ENCODE assay signal across 8 cellular contexts in the genomic region with DNA sequence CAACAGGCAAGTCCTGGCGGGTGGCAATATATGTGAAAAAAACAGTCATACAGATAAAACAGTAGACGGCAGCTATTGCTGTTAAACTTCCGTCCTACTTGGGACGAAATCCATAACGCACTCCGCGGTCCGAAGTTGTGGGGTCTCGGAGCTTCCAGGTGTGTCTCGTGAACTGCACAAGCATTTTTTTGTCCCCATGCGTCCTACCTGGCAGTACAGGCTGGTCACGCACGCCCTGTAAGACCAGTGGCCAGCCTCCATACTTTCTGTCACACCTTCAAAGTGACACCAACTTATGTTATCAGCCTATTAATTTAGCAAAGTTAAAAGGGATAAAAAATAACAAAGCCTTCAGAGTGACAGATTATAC. TPM values are rescaled to one million over a fixed set of nuclear protein-coding genes. Genes with fewer than 3 reads are reported as not detected.
A peak's percentile ranks its signal among the peaks of the same experiment; 100 is the strongest.
DNase-seq lines count a peak whose midpoint lies in the region; ATAC-seq, FAIRE-seq and TF ChIP-seq lines count a peak whose summit lies in the region.

No MANE protein-coding gene starts in this region.

- TF ChIP-seq EP300 in H1 (IDR thresholded peaks at IDR 0.05; ENCODE audit: borderline replicate concordance in 1 of 2, low read depth in 2 of 2, low read length in 2 of 2) = no peak

- CTCF ChIA-PET in H1 (lab: Charles Lee; ENCODE audit: partially characterized antibody) = interaction anchor here (0.8 to 10.3 kb wide), 23 partner anchors 10 to 209 kb away, joined by 3 to 98 read pairs (median 4); no protein-coding TSS in a partner anchor

- H3K9me3 ChIP-seq in H1 (ENCODE audit: insufficient read depth in 2 of 2, low read depth in 1 of 2, low read length in 1 of 2) = no peaks in the 10 kb centered on the region; a peak in 1 of 4 replicates
- no peaks in the 10 kb centered on the region for H3K9me3 ChIP-seq in BE2C

- no peaks in the 10 kb centered on the region for H3K36me3 Mint-ChIP-seq in progenitor cell of endocrine pancreas (ENCODE audit: insufficient read depth)

- peak overlapping the region in 1 of 4 experiments; percentile 64; a peak in 2 of 7 replicates for H3K9ac ChIP-seq in H1 (replicated peaks in 1 of 4; ENCODE audit: extremely low read depth in 1 of 4, low read depth in 3 of 4, low read length in 3 of 4)

- POLR2A ChIA-PET in H1 (lab: Charles Lee; ENCODE audit: partially characterized antibody) = no interaction called here

- no peak overlapping the region for H3K18ac ChIP-seq in H1 (ENCODE audit: extremely low read depth, low read length)

- H2BK120ac ChIP-seq in H1 (replicated peaks; ENCODE audit: low read depth, low read length) = no peak overlapping the region

- no peak for FAIRE-seq in H1 (lab: Jason Lieb, UNC)

- no peak for TF ChIP-seq RAD21 in H1 (IDR thresholded peaks at IDR 0.05 in 1 of 2, conservative IDR thresholded peaks at IDR 0.05 in 1 of 2; ENCODE audit: low read depth in 2 of 2, low read length in 2 of 2)

- peak overlapping the region; percentile 63 for H3K4me3 Mint-ChIP-seq in progenitor cell of endocrine pancreas (ENCODE audit: low read depth)

- no peak for TF ChIP-seq POLR2A in H1 (IDR thresholded peaks at IDR 0.05; ENCODE audit: control extremely low read depth in 1 of 2, low read depth in 2 of 2, low read length in 2 of 2)

- H3K79me1 ChIP-seq in H1 (ENCODE audit: low read depth, low read length) = no peaks in the 10 kb centered on the region

- H3K4ac ChIP-seq in H1 (replicated peaks; ENCODE audit: insufficient read length, low read depth, low read length) = no peak overlapping the region

- no peak overlapping the region for H3K27ac ChIP-seq in H1 (ENCODE audit: low read depth, low read length)

- no peak overlapping the region for H2AK5ac ChIP-seq in H1 (ENCODE audit: low read depth, low read length)

- no peak overlapping the region for H4K5ac ChIP-seq in H1 (ENCODE audit: insufficient read length, low read depth, low read length)

- peaks cover 0 to 4% (median 0%) of the 10 kb centered on the region in 4 experiments; a peak in 3 of 7 replicates for H3K27me3 ChIP-seq in H1 (replicated peaks in 1 of 4; ENCODE audit: control insufficient read depth in 3 of 4, extremely low read depth in 1 of 4, insufficient read depth in 3 of 4, low read length in 3 of 4)
- H3K27me3 ChIP-seq in BE2C = peaks cover 12% of the 10 kb centered on the region

- H3K56ac ChIP-seq in H1 (replicated peaks; ENCODE audit: insufficient read length, low read depth, low read length) = no peak overlapping the region

- no peaks in the 10 kb centered on the region for H3K9me3 Mint-ChIP-seq in progenitor cell of endocrine pancreas (ENCODE audit: low read depth)

- H3K27ac Mint-ChIP-seq in progenitor cell of endocrine pancreas = peak overlapping the region; percentile 95

- no peak overlapping the region for H2BK20ac ChIP-seq in H1 (ENCODE audit: low read length)

- no peaks in the 10 kb centered on the region for H3K4me1 ChIP-seq in H1 (replicated peaks in 1 of 4; ENCODE audit: control insufficient read depth in 3 of 4, insufficient read depth in 4 of 4, low read length in 3 of 4)
- no peaks in the 10 kb centered on the region; the same call in 1 of the 2 replicates for H3K4me1 ChIP-seq in BE2C

- H3K27me3 Mint-ChIP-seq in progenitor cell of endocrine pancreas = peaks cover 41% of the 10 kb centered on the region

- H4K20me1 ChIP-seq in H1 (replicated peaks in 1 of 2; ENCODE audit: control insufficient read depth in 1 of 2, insufficient read depth in 2 of 2, low read length in 2 of 2) = no peaks in the 10 kb centered on the region

- no peak overlapping the region for H3K23ac ChIP-seq in H1 (ENCODE audit: insufficient read length)

- no peak overlapping the region for H2BK5ac ChIP-seq in H1 (ENCODE audit: low read depth, low read length)

- H3K4me1 Mint-ChIP-seq in progenitor cell of endocrine pancreas (ENCODE audit: low read depth) = peaks cover 3% of the 10 kb centered on the region

- H3K79me2 ChIP-seq in H1 (ENCODE audit: control insufficient read depth in 1 of 2, insufficient read depth in 2 of 2, low read length in 2 of 2) = no peaks in the 10 kb centered on the region

- no peak overlapping the region for H4K8ac ChIP-seq in H1 (ENCODE audit: extremely low read depth, insufficient read depth, low read length)

- H4K91ac ChIP-seq in H1 (replicated peaks; ENCODE audit: insufficient read length, low read length) = no peak overlapping the region

- WGBS in H1 (ENCODE audit: extremely low coverage in 1 of 2, insufficient coverage in 1 of 2, insufficient read length in 1 of 2, insufficient replicate concordance in 2 of 2, low coverage in 1 of 2, low lambda C conversion rate in 2 of 2, missing lambda C conversion rate in 1 of 2), 2 experiments = 50% methylated on average over 13 of the region's 13 CpGs; no CpG with 5 or more reads in 1 of the 2 experiments

- H3K4me2 ChIP-seq in H1 (ENCODE audit: insufficient read depth in 1 of 2, low read depth in 2 of 2, low read length in 2 of 2) = peak overlapping the region; percentile 75 to 86

- no peak for DNase-seq in H1 (ENCODE audit: low read depth in 1 of 2, low spot score in 2 of 2)
- DNase-seq in progenitor cell of endocrine pancreas (ENCODE audit: low spot score, unreplicated experiment) = no peak
- no peak for DNase-seq in hypothalamus (lab: John Stamatoyannopoulos, UW)
- DNase-seq in NCI-H1436 treated with DMSO at 0.1 percent for 48 hours (lab: John Stamatoyannopoulos, UW) = no peak
- no peak for DNase-seq in activated naive CD4-positive, alpha-beta T cell treated with Interleukin-2 at 50 U/mL for 16 hours
- DNase-seq in BE2C = no peak

- no peak for TF ChIP-seq CTCF in H1 (IDR thresholded peaks at IDR 0.05; ENCODE audit: control extremely low read depth in 1 of 3, insufficient read depth in 1 of 3, low read depth in 1 of 3, low read length in 3 of 3)
- TF ChIP-seq CTCF in progenitor cell of endocrine pancreas (IDR thresholded peaks at IDR 0.05; ENCODE audit: unreplicated experiment) = no peak
- no peak for TF ChIP-seq CTCF in BE2C (IDR thresholded peaks at IDR 0.05; ENCODE audit: low read depth, low read length)

- H3K14ac ChIP-seq in H1 (ENCODE audit: insufficient read length) = no peak overlapping the region

- H2AFZ ChIP-seq in H1 (ENCODE audit: low read length) = no peak overlapping the region

- ATAC-seq in GM18870 (IDR thresholded peaks at IDR 0.05; ENCODE audit: unreplicated experiment) = peak; percentile 15
- peak; percentile 14 for ATAC-seq in HG03175 (IDR thresholded peaks at IDR 0.05; ENCODE audit: unreplicated experiment)

- H3K4me3 ChIP-seq in H1 (ENCODE audit: extremely low read depth in 1 of 4, insufficient read depth in 2 of 4, low read depth in 3 of 4, low read length in 4 of 4) (peak overlapping the region; percentile 57 to 67 (median 62)), BE2C (ENCODE audit: low read depth, low read length) (no peak overlapping the region)

- H3K36me3 ChIP-seq in H1 (ENCODE audit: control insufficient read depth in 2 of 4, insufficient read depth in 4 of 4, low read length in 3 of 4) = no peaks in the 10 kb centered on the region
- H3K36me3 ChIP-seq in BE2C = no peaks in the 10 kb centered on the region

- no peak overlapping the region for H2BK12ac ChIP-seq in H1 (ENCODE audit: low read depth, low read length)

- H2BK15ac ChIP-seq in H1 (ENCODE audit: low read length) = no peak overlapping the region

- peaks cover 2% of the 10 kb centered on the region; the same call in 1 of the 2 replicates for H3K23me2 ChIP-seq in H1 (ENCODE audit: low read depth, low read length)

TF ChIP-seq in H1, 55 proteins besides CTCF, POLR2A, EP300 and RAD21:
- TF ChIP-seq ASH2L (IDR thresholded peaks at IDR 0.05; ENCODE audit: low read length) (peak; percentile 68), CEBPB (IDR thresholded peaks at IDR 0.05; ENCODE audit: low read depth, low read length) (no peak)

RNA-seq across cellular contexts. Expression of gene TGFBI, which starts 51.3 kb away (rescaled TPM):
- 5.9 and 8.5 TPM in 2 replicates for total RNA-seq in H1 (2021; fragmentation: NEBNext Ultra II Directional; extraction: Animal tissue kit (Norgen Biotek cat#: 25700))
- polyA plus RNA-seq in H1 (2011; rRNA removed) = 6.0 and 6.2 TPM in 2 replicates
- 5.7 TPM for polyA plus RNA-seq in H1 (2011; cell fraction: cytosol; rRNA removed)
- 9.4 TPM for polyA plus RNA-seq in H1 (2011; cell fraction: nucleus; rRNA removed)
- 9.3 to 11.8 TPM (median 10.1 TPM) in 4 replicates for polyA plus RNA-seq in H1 (2012, experiment 1 of 2)
- 9.0 TPM for polyA plus RNA-seq in H1 (2012, experiment 2 of 2)
- 11.9 TPM for polyA plus RNA-seq in H1 (2013, experiment 1 of 2)
- polyA plus RNA-seq in H1 (2013, experiment 2 of 2) = 12.4 TPM
- polyA minus RNA-seq in H1 (2011; rRNA and poly(A)+ RNA removed) = 6.9 and 7.5 TPM in 2 replicates
- polyA minus RNA-seq in H1 (2011; cell fraction: cytosol; rRNA and poly(A)+ RNA removed) = 4.8 TPM
- polyA minus RNA-seq in H1 (2011; cell fraction: nucleus; rRNA and poly(A)+ RNA removed) = 7.5 TPM
- 2.3 and 3.8 TPM in 2 replicates for total RNA-seq in progenitor cell of endocrine pancreas
- 2.5 TPM for polyA plus RNA-seq in BE2C (2012; ENCODE audit: insufficient read depth, insufficient read length, low read depth)

RNA-seq across cellular contexts. Expression of gene SMAD5, which starts 52.5 kb away (rescaled TPM):
- 60.5 and 62.9 TPM in 2 replicates for total RNA-seq in H1 (2021; fragmentation: NEBNext Ultra II Directional; extraction: Animal tissue kit (Norgen Biotek cat#: 25700))
- 22.5 and 30.2 TPM in 2 replicates for polyA plus RNA-seq in H1 (2011; rRNA removed)
- polyA plus RNA-seq in H1 (2011; cell fraction: cytosol; rRNA removed) = 29.6 TPM
- polyA plus RNA-seq in H1 (2011; cell fraction: nucleus; rRNA removed) = 13.5 TPM
- polyA plus RNA-seq in H1 (2012, experiment 1 of 2) = 21.3 to 39.0 TPM (median 29.5 TPM) in 4 replicates
- polyA plus RNA-seq in H1 (2012, experiment 2 of 2) = 1.7 TPM
- polyA plus RNA-seq in H1 (2013, experiment 1 of 2) = 21.4 TPM
- polyA plus RNA-seq in H1 (2013, experiment 2 of 2) = 20.4 TPM
- 116 and 150 TPM in 2 replicates for polyA minus RNA-seq in H1 (2011; rRNA and poly(A)+ RNA removed)
- 59.1 TPM for polyA minus RNA-seq in H1 (2011; cell fraction: cytosol; rRNA and poly(A)+ RNA removed)
- polyA minus RNA-seq in H1 (2011; cell fraction: nucleus; rRNA and poly(A)+ RNA removed) = 67.5 TPM
- total RNA-seq in progenitor cell of endocrine pancreas = 91.8 and 92.3 TPM in 2 replicates
- 30.2 TPM for polyA plus RNA-seq in BE2C (2012; ENCODE audit: insufficient read depth, insufficient read length, low read depth)
